In the genomic region with DNA sequence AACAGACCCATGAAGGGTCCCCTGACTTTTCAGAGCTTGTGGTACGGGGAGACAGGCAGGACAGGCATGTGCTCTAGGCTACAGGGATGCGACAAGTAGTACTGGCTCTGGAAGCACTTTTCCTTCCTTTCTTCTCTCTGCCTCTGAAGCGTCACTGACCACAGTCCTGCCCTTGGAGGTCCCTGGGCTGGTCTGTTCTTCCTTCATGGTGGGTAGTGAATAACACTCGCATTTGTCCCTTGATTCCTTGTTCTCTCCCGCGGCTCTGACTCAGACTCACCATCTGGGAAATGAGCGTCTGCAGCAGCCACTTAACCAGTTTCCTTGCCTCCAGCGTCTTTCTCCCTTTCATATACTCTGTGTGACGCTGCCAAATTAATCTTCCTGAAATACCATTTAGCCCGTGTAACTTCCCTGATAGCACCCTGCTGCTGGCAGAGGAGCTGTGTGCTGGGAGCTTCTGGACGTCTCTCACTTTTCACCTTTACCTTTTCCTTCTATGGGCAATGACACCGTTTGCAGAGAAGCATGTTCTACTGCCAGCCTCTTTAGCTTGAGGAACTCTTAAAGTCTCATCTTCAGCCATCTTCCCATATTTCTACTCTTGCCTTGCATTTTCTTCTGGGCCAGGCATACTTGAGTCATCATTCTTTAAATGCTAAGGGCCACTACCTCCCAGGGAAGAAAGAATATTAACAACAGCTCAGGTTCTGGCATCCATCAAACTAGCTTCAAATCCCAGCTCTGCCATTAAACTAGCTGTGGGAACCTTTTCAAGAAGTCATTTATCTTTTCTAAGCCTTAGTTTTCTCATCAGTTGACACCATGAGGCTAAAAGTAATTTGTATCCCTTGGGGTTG, we compare ENCODE assay signal across 11 cellular contexts. TPM values are rescaled to one million over a fixed set of nuclear protein-coding genes. Genes with fewer than 3 reads are reported as not detected.
DNase-seq lines count a peak whose midpoint lies in the region; ATAC-seq and TF ChIP-seq lines count a peak whose summit lies in the region.
"Had no signal": no experiment of that assay in that cellular context is flagged by ENCODE, and none has a peak within 500 bp of the region (broad histone marks: within the 10 kb centered on the region; RNA-seq: fewer than 3 reads in every experiment).

No MANE protein-coding gene starts in this region.

- no peak for TF ChIP-seq POLR2A in ovary (IDR thresholded peaks at IDR 0.05)

- TF ChIP-seq CTCF in omental fat pad (IDR thresholded peaks at IDR 0.05) (no peak), ovary (IDR thresholded peaks at IDR 0.05) (no peak)

- no peaks in the 10 kb centered on the region for H3K27me3 ChIP-seq in ovary

- H3K9me3 ChIP-seq in ovary, result no peaks in the 10 kb centered on the region
- H3K9me3 ChIP-seq: lower lobe of right lung had no signal

- no peak for TF ChIP-seq EP300 in ovary (IDR thresholded peaks at IDR 0.05)

- H3K36me3 ChIP-seq in ovary, result no peaks in the 10 kb centered on the region
- H3K36me3 ChIP-seq: lower lobe of right lung had no signal

- peak; percentile 95 for DNase-seq in COLO829 (ENCODE audit: low spot score)
- peak; percentile 100 for DNase-seq in RPMI7951 (ENCODE audit: low read depth)
- DNase-seq in fibroblast of peridontal ligament (ENCODE audit: extremely low read depth), result peak; percentile 77
- no peak for DNase-seq in omental fat pad (ENCODE audit: low spot score)
- no peak for DNase-seq in activated T-cell treated with anti-CD3 and anti-CD28 coated beads, Interleukin-2, amount 50 U/mL, for 1 hour
- DNase-seq in ovary, result no peak
- DNase-seq: activated CD4-positive, alpha-beta T cell treated with anti-CD3 and anti-CD28 coated beads, Interleukin-2, amount 10 ng/mL, durations not matched to agents 24 days and 14 days; lower lobe of right lung; NCI-H526 treated with DMSO at 0.1 percent for 48 hours had no signal

- H3K4me1 ChIP-seq in ovary (ENCODE audit: insufficient read depth), result no peaks in the 10 kb centered on the region
- H3K4me1 ChIP-seq: lower lobe of right lung had no signal

- H3K27ac ChIP-seq in ovary, result no peak overlapping the region
- H3K27ac ChIP-seq: lower lobe of right lung had no signal

- 66 to 81% (median 80%) methylated on average over 12 of the region's 12 CpGs for WGBS in ovary, 3 donors

- H3K4me3 ChIP-seq in ovary, result no peak overlapping the region
- H3K4me3 ChIP-seq: lower lobe of right lung had no signal

- ATAC-seq in omental fat pad (ENCODE audit: low FRiP score) (peak; percentile 64), HG02759 (IDR thresholded peaks at IDR 0.05; ENCODE audit: unreplicated experiment) (no peak), GM18858 (IDR thresholded peaks at IDR 0.05; ENCODE audit: unreplicated experiment) (no peak)

- intact Hi-C loops in ovary (cut with DNase I), result no loop called here

RNA-seq across cellular contexts. Expression of a gene that starts 33.6 kb away (rescaled TPM):
- total RNA-seq in RPMI7951 (2014; rRNA removed; shearing (Covaris generic)), result 119 and 142 TPM in 2 replicates
- total RNA-seq in omental fat pad (10 to 100 TPM in 3 of 4 donors, 1 to 10 TPM in 1; 6.8 to 36.7 (median 26.1) TPM), ovary (10 to 100 TPM in 2 of 7 donors, 1 to 10 TPM in 5; 6.1 to 21.5 (median 9.0) TPM)
- 10 to 100 TPM; 11.8 to 72.0 TPM for polyA plus RNA-seq in ovary

Comparison
In these comparisons a context has a peak if more than half of its experiments do, and no peak if none do; other contexts are left out.
1. DNase-seq: peak in COLO829 (single experiment), RPMI7951 (single experiment) and fibroblast of peridontal ligament (single experiment); none in omental fat pad (single experiment), activated T-cell treated with anti-CD3 and anti-CD28 coated beads, Interleukin-2, amount 50 U/mL, for 1 hour (single experiment) and ovary (0 of 5).